In genomic region chr14:24129410-24129998, GRCh38 we compare ENCODE assay signal across 27 cellular contexts. TPM values are rescaled to one million over a fixed set of nuclear protein-coding genes. Genes with fewer than 3 reads are reported as not detected.
"Had no signal": no experiment of that assay in that cellular context is flagged by ENCODE, and none has a peak within 500 bp of the region (broad histone marks: within the 10 kb centered on the region; RNA-seq: fewer than 3 reads in every experiment).

No MANE protein-coding gene starts in this region.

- H3K27ac ChIP-seq: colonic mucosa, dorsolateral prefrontal cortex, esophagus muscularis mucosa, foreskin keratinocyte, hepatocyte, lower lobe of right lung had no signal

- H2AFZ ChIP-seq: hepatocyte had no signal

- H3K4me2 ChIP-seq: hepatocyte had no signal

- H3K4me3 ChIP-seq: colonic mucosa, dorsolateral prefrontal cortex, esophagus muscularis mucosa, hepatocyte, lower lobe of right lung had no signal

- H3K79me2 ChIP-seq: hepatocyte had no signal

- H3K27me3 ChIP-seq: colonic mucosa, dorsolateral prefrontal cortex, esophagus muscularis mucosa, foreskin keratinocyte, hepatocyte had no signal

- H3K4me1 ChIP-seq: colonic mucosa, foreskin keratinocyte had no signal

- H3K36me3 ChIP-seq: colonic mucosa had no signal

- FAIRE-seq: endothelial cell of umbilical vein, frontal cortex, kidney had no signal

- ATAC-seq: foreskin keratinocyte; left colon; left lobe of liver; left ventricle myocardium superior; lower lobe of right lung; naive thymus-derived CD4-positive, alpha-beta T cell had no signal

- H3K9me3 ChIP-seq: colonic mucosa, esophagus muscularis mucosa, lower lobe of right lung had no signal

- DNase-seq: colonic mucosa; dermis blood vessel endothelial cell; dorsolateral prefrontal cortex; effector CD4-positive, alpha-beta T cell; effector memory CD4-positive, alpha-beta T cell; foreskin keratinocyte; glutamatergic neuron; head of caudate nucleus; hypothalamus; immature natural killer cell; islet precursor cell; kidney; kidney glomerular epithelial cell; left colon; left ventricle myocardium superior; lower lobe of right lung; mesenchymal stem cell; midbrain; naive thymus-derived CD4-positive, alpha-beta T cell had no signal

RNA-seq across cellular contexts. Expression of gene FITM1, which starts 1.0 kb away (rescaled TPM):
- total RNA-seq: endothelial cell of umbilical vein, epithelial cell of proximal tubule, fibroblast of lung, fibroblast of villous mesenchyme had no signal
- polyA plus RNA-seq: fibroblast of lung had no signal
